In genomic region chr9:121074370-121075250, GRCh38 we compare ENCODE assay signal across 1 cellular context.
TF ChIP-seq lines count a peak whose summit lies in the region.

Gene CNTRL, plus strand, starts transcription at chr9:121074955. Its CDS starts 13,372 bp downstream, at chr9:121088327.

TF ChIP-seq in GM23338, 12 proteins besides CTCF, POLR2A, EP300 and RAD21 (continued from another document):
- no peak for TF ChIP-seq ZNF462 (CRISPR knock-in tag; IDR thresholded peaks at IDR 0.05)
- peak; percentile 26 for TF ChIP-seq ETS1 (IDR thresholded peaks at IDR 0.05)
- TF ChIP-seq CREB1 (CRISPR knock-in tag; IDR thresholded peaks at IDR 0.05; ENCODE audit: low read depth) = peak; percentile 46
